ENCODE assay signal across 28 cellular contexts in genomic region chr14:106051790-106052189, GRCh38.
"Had no signal": no experiment of that assay in that cellular context is flagged by ENCODE, and none has a peak within 500 bp of the region (broad histone marks: within the 10 kb centered on the region; RNA-seq: fewer than 3 reads in every experiment).

No MANE protein-coding gene starts in this region.

- H3K9me3 ChIP-seq: gastrocnemius medialis, left lung, neutrophil, ovary, prostate gland, tibial nerve had no signal

- ATAC-seq: activated naive CD8-positive, alpha-beta T cell treated with anti-CD3 and anti-CD28 coated beads, Interleukin-2, amount 50 U/mL, for 24 hours; effector memory CD8-positive, alpha-beta T cell; gastrocnemius medialis; left lung; sciatic nerve; SK-N-SH treated with all-trans-retinoic acid at 6 μM for 48 hours; stimulated activated memory B cell treated with anti-CD40 and anti-IgM and Interleukin-4, amounts not matched to agents 10 μg/mL and 1 μg/mL and 100 μg/mL, for 72 hours; T-helper 17 cell had no signal

- H3K27ac ChIP-seq: gastrocnemius medialis, left lung, neutrophil, ovary, prostate gland, skin epidermis, tibial nerve had no signal

- H3K4me3 ChIP-seq: gastrocnemius medialis, left lung, lung, ovary, prostate gland, skin epidermis, tibial nerve had no signal

- H3K36me3 Mint-ChIP-seq: stimulated activated memory B cell treated with anti-CD40 and anti-IgM and Interleukin-4, amounts not matched to agents 10 μg/mL and 1 μg/mL and 100 μg/mL, for 72 hours had no signal

- DNase-seq: activated effector memory CD4-positive, alpha-beta T cell treated with Interleukin-2 at 50 U/mL for 16 hours; activated naive CD4-positive, alpha-beta T cell treated with anti-CD3 and anti-CD28 coated beads, Interleukin-2, amount 50 U/mL, for 16 hours; activated naive CD8-positive, alpha-beta T cell treated with anti-CD3 and anti-CD28 coated beads, Interleukin-2, amount 50 U/mL, for 24 hours; activated T-cell treated with anti-CD3 and anti-CD28 coated beads, Interleukin-2, amount 50 U/mL, for 48 hours; amygdala; caudate nucleus; cortex of kidney; effector memory CD8-positive, alpha-beta T cell; erythroblast; gastrocnemius medialis; glutamatergic neuron; left lung; mesendoderm; nephron progenitor cell; ovary; retina; stimulated activated CD4-positive, alpha-beta T cell treated with anti-CD3 and anti-CD28 coated beads, Interleukin-12 subunit alpha, Interleukin-12 subunit beta, amount 100 ng/mL, for 4 hours; stimulated activated CD4-positive, alpha-beta T cell treated with anti-CD3 and anti-CD28 coated beads, Interleukin-4, amount 100 ng/mL, for 24 hours; T-helper 17 cell; T1000 had no signal

- H3K4me1 ChIP-seq: gastrocnemius medialis, left lung, prostate gland, tibial nerve had no signal

- H3K36me3 ChIP-seq: gastrocnemius medialis, left lung, neutrophil, ovary, prostate gland, tibial nerve had no signal

- H3K27me3 ChIP-seq: gastrocnemius medialis, neutrophil, ovary, tibial nerve had no signal

- H3K27ac Mint-ChIP-seq: activated naive CD8-positive, alpha-beta T cell treated with anti-CD3 and anti-CD28 coated beads, Interleukin-2, amount 50 U/mL, for 24 hours; effector memory CD8-positive, alpha-beta T cell; nephron progenitor cell; stimulated activated memory B cell treated with anti-CD40 and anti-IgM and Interleukin-4, amounts not matched to agents 10 μg/mL and 1 μg/mL and 100 μg/mL, for 72 hours; T-helper 17 cell had no signal

- H3K9me3 Mint-ChIP-seq: activated naive CD8-positive, alpha-beta T cell treated with anti-CD3 and anti-CD28 coated beads, Interleukin-2, amount 50 U/mL, for 24 hours; effector memory CD8-positive, alpha-beta T cell; stimulated activated memory B cell treated with anti-CD40 and anti-IgM and Interleukin-4, amounts not matched to agents 10 μg/mL and 1 μg/mL and 100 μg/mL, for 72 hours had no signal
